In the genomic region with DNA sequence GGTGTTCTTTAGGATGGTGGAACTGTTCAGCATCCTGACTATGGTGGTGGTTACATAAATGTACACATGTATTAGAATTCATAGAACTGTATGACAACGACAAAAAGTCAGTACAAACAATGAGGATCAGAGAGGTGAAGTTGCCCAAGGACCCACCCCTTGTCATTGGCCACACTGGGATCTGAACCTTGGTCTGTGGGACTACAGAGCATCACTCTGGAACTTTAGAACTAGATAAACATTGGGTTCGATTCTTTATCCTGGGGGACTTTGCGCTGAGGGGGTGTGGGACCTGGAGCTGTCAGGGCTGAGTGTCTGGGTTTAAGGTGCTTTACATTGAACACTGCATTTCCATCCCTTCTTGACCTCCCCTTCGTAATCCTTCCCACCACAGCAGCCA, we compare ENCODE assay signal across 41 cellular contexts. TPM values are rescaled to one million over a fixed set of nuclear protein-coding genes. Genes with fewer than 3 reads are reported as not detected.
"Had no signal": no experiment of that assay in that cellular context is flagged by ENCODE, and none has a peak within 500 bp of the region (broad histone marks: within the 10 kb centered on the region; RNA-seq: fewer than 3 reads in every experiment).

No MANE protein-coding gene starts in this region.

- H3K4me3 Mint-ChIP-seq: activated B cell treated with CpG ODN at 0.5 μM for 24 hours; activated CD4-positive, alpha-beta memory T cell treated with anti-CD3 and anti-CD28 coated beads for 36 hours; activated CD4-positive, alpha-beta T cell treated with anti-CD3 and anti-CD28 coated beads, Interleukin-2, amount 10 ng/mL, durations not matched to agents 24 days and 14 days; activated CD8-positive, alpha-beta T cell treated with anti-CD3 and anti-CD28 coated beads for 36 hours; activated naive CD4-positive, alpha-beta T cell treated with anti-CD3 and anti-CD28 coated beads for 36 hours; activated naive CD8-positive, alpha-beta T cell treated with anti-CD3 and anti-CD28 coated beads for 36 hours; activated T-cell treated with anti-CD3 and anti-CD28 coated beads, Interleukin-2, amount 50 U/mL, for 4 hours; activated T-cell treated with anti-CD3 and anti-CD28 coated beads, Interleukin-2, amount 50 U/mL, for 72 hours; activated T-helper 1 cell treated with anti-CD3 and anti-CD28 coated beads, Interleukin-12 subunit alpha, Interleukin-12 subunit beta, Interleukin-2, Interleukin-4 antibody, amounts not matched to agents 30 ng/mL and 10 ng/mL and 1 ng/mL, durations not matched to agents 14 hours and 24 hours and 36 hours; activated T-helper 17 cell treated with anti-CD3 and anti-CD28 coated beads, Interleukin-2, amount 50 U/mL, for 72 hours; central memory CD8-positive, alpha-beta T cell; T-helper 1 cell treated with Interleukin-12 subunit alpha and Interleukin-12 subunit beta and Interleukin-4 antibody, amounts not matched to agents 30 μg/mL and 1 μg/mL, for 36 hours; T-helper 2 cell treated with Interferon-gamma antibody and Interleukin-4, amounts not matched to agents 5 μg/mL and 100 μg/mL, for 36 hours had no signal

- FAIRE-seq: TTC549 had no signal

- H3K36me3 ChIP-seq: brain microvascular endothelial cell, breast epithelium, cardiac muscle cell had no signal

- H3K4me1 Mint-ChIP-seq: activated B cell treated with CpG ODN at 0.5 μM for 24 hours; activated CD4-positive, alpha-beta T cell treated with anti-CD3 and anti-CD28 coated beads, Interleukin-2, amount 10 ng/mL, durations not matched to agents 24 days and 14 days; activated naive CD8-positive, alpha-beta T cell treated with anti-CD3 and anti-CD28 coated beads for 36 hours; activated T-helper 17 cell treated with anti-CD3 and anti-CD28 coated beads, Interleukin-2, amount 50 U/mL, for 72 hours; central memory CD8-positive, alpha-beta T cell had no signal

- H3K27ac Mint-ChIP-seq: activated B cell treated with CpG ODN at 0.5 μM for 24 hours; activated CD4-positive, alpha-beta memory T cell treated with anti-CD3 and anti-CD28 coated beads for 36 hours; activated CD4-positive, alpha-beta T cell treated with anti-CD3 and anti-CD28 coated beads, Interleukin-2, amount 10 ng/mL, durations not matched to agents 24 days and 14 days; activated CD8-positive, alpha-beta T cell treated with anti-CD3 and anti-CD28 coated beads for 36 hours; activated naive CD4-positive, alpha-beta T cell treated with anti-CD3 and anti-CD28 coated beads for 36 hours; activated naive CD4-positive, alpha-beta T cell treated with anti-CD3 and anti-CD28 coated beads, Interleukin-2, amount 50 U/mL, for 72 hours; activated naive CD8-positive, alpha-beta T cell treated with anti-CD3 and anti-CD28 coated beads for 36 hours; activated T-cell treated with anti-CD3 and anti-CD28 coated beads, Interleukin-2, amount 50 U/mL, for 72 hours; activated T-helper 1 cell treated with anti-CD3 and anti-CD28 coated beads, Interleukin-12 subunit alpha, Interleukin-12 subunit beta, Interleukin-2, Interleukin-4 antibody, amounts not matched to agents 30 ng/mL and 10 ng/mL and 1 ng/mL, durations not matched to agents 14 hours and 24 hours and 36 hours; activated T-helper 17 cell treated with anti-CD3 and anti-CD28 coated beads, Interleukin-2, amount 50 U/mL, for 72 hours; T-helper 1 cell treated with Interleukin-12 subunit alpha and Interleukin-12 subunit beta and Interleukin-4 antibody, amounts not matched to agents 30 μg/mL and 1 μg/mL, for 36 hours; T-helper 2 cell treated with Interferon-gamma antibody and Interleukin-4, amounts not matched to agents 5 μg/mL and 100 μg/mL, for 36 hours had no signal

- H3K27me3 ChIP-seq: adrenal gland, body of pancreas, brain microvascular endothelial cell, breast epithelium, cardiac muscle cell had no signal

- H3K27me3 Mint-ChIP-seq: activated B cell treated with CpG ODN at 0.5 μM for 24 hours; activated CD4-positive, alpha-beta memory T cell treated with anti-CD3 and anti-CD28 coated beads for 36 hours; activated CD4-positive, alpha-beta T cell treated with anti-CD3 and anti-CD28 coated beads, Interleukin-2, amount 10 ng/mL, durations not matched to agents 24 days and 14 days; activated CD8-positive, alpha-beta T cell treated with anti-CD3 and anti-CD28 coated beads for 36 hours; activated naive CD8-positive, alpha-beta T cell treated with anti-CD3 and anti-CD28 coated beads for 36 hours; activated T-helper 17 cell treated with anti-CD3 and anti-CD28 coated beads, Interleukin-2, amount 50 U/mL, for 72 hours; central memory CD8-positive, alpha-beta T cell had no signal

- H3K9me3 ChIP-seq: adrenal gland, body of pancreas, breast epithelium had no signal

- H3K4me3 ChIP-seq: adrenal gland, body of pancreas, breast epithelium, cardiac muscle cell had no signal

- DNase-seq: activated B cell treated with CpG ODN at 0.5 μM for 24 hours; activated CD4-positive, alpha-beta memory T cell treated with anti-CD3 and anti-CD28 coated beads for 36 hours; activated CD4-positive, alpha-beta T cell treated with anti-CD3 and anti-CD28 coated beads for 4 hours; activated CD4-positive, alpha-beta T cell treated with anti-CD3 and anti-CD28 coated beads, Interleukin-2, amount 10 ng/mL, durations not matched to agents 24 days and 14 days; activated CD4-positive, alpha-beta T cell treated with anti-CD3 and anti-CD28 coated beads, Interleukin-2, amount 50 U/mL, for 1 hour; activated CD4-positive, alpha-beta T cell treated with anti-CD3 and anti-CD28 coated beads, Interleukin-2, amount 50 U/mL, for 4 hours; activated CD4-positive, CD25-positive, alpha-beta regulatory T cell treated with anti-CD3 and anti-CD28 coated beads, Interleukin-2, amount 50 U/mL, for 72 hours; activated CD8-positive, alpha-beta memory T cell treated with anti-CD3 and anti-CD28 coated beads, Interleukin-2, amount 50 U/mL, for 4 hours; activated CD8-positive, alpha-beta T cell treated with anti-CD3 and anti-CD28 coated beads for 36 hours; activated effector memory CD4-positive, alpha-beta T cell treated with anti-CD3 and anti-CD28 coated beads, Interleukin-2, amount 50 U/mL, for 16 hours; activated gamma-delta T cell treated with Interleukin-2 at 50 U/mL for 16 hours; activated naive CD4-positive, alpha-beta T cell; activated naive CD4-positive, alpha-beta T cell treated with anti-CD3 and anti-CD28 coated beads for 36 hours; activated naive CD4-positive, alpha-beta T cell treated with anti-CD3 and anti-CD28 coated beads, Interleukin-2, amount 50 U/mL, for 16 hours; activated naive CD8-positive, alpha-beta T cell treated with anti-CD3 and anti-CD28 coated beads for 36 hours; activated T-cell treated with anti-CD3 and anti-CD28 coated beads for 4 hours; activated T-cell treated with anti-CD3 and anti-CD28 coated beads, Interleukin-2, amount 50 U/mL, for 1 hour; activated T-cell treated with anti-CD3 and anti-CD28 coated beads, Interleukin-2, amount 50 U/mL, for 4 hours; activated T-cell treated with anti-CD3 and anti-CD28 coated beads, Interleukin-2, amount 50 U/mL, for 72 hours; adrenal gland; amniotic stem cell; aorta; body of pancreas; brain microvascular endothelial cell; caudate nucleus; cerebellar nuclear complex; T-helper 1 cell; T-helper 2 cell; T-helper 9 cell had no signal

- H3K4me1 ChIP-seq: adrenal gland, body of pancreas, breast epithelium had no signal

- ATAC-seq: activated CD8-positive, alpha-beta T cell treated with anti-CD3 and anti-CD28 coated beads for 36 hours; activated naive CD4-positive, alpha-beta T cell treated with anti-CD3 and anti-CD28 coated beads, Interleukin-2, amount 50 U/mL, for 72 hours; activated T-cell treated with anti-CD3 and anti-CD28 coated beads, Interleukin-2, amount 50 U/mL, for 4 hours; activated T-cell treated with anti-CD3 and anti-CD28 coated beads, Interleukin-2, amount 50 U/mL, for 72 hours; activated T-helper 17 cell treated with anti-CD3 and anti-CD28 coated beads, Interleukin-2, amount 50 U/mL, for 72 hours; body of pancreas had no signal

- H3K27ac ChIP-seq: adrenal gland, body of pancreas, brain microvascular endothelial cell, breast epithelium, cardiac muscle cell, VCaP had no signal

RNA-seq across cellular contexts. Expression of gene ACCSL, which starts 34.9 kb away (rescaled TPM):
- total RNA-seq: activated B cell treated with CpG ODN at 0.5 μM for 24 hours; activated CD4-positive, alpha-beta memory T cell treated with anti-CD3 and anti-CD28 coated beads for 36 hours; activated CD4-positive, alpha-beta T cell treated with anti-CD3 and anti-CD28 coated beads, Interleukin-2, amount 10 ng/mL, durations not matched to agents 24 days and 14 days; activated CD8-positive, alpha-beta memory T cell treated with anti-CD3 and anti-CD28 coated beads for 36 hours; activated CD8-positive, alpha-beta T cell treated with anti-CD3 and anti-CD28 coated beads for 36 hours; activated naive CD4-positive, alpha-beta T cell treated with anti-CD3 and anti-CD28 coated beads for 36 hours; activated naive CD8-positive, alpha-beta T cell treated with anti-CD3 and anti-CD28 coated beads for 36 hours; activated T-cell treated with anti-CD3 and anti-CD28 coated beads, Interleukin-2, amount 50 U/mL, for 4 hours; activated T-helper 1 cell treated with anti-CD3 and anti-CD28 coated beads, Interleukin-12 subunit alpha, Interleukin-12 subunit beta, Interleukin-2, Interleukin-4 antibody, amounts not matched to agents 30 ng/mL and 10 ng/mL and 1 ng/mL, durations not matched to agents 14 hours and 24 hours and 36 hours; activated T-helper 17 cell treated with anti-CD3 and anti-CD28 coated beads, Interleukin-2, amount 50 U/mL, for 72 hours; adrenal gland; aorta; astrocyte; body of pancreas; breast epithelium; cardiac muscle cell had no signal
- polyA plus RNA-seq: adrenal gland, aorta, cardiac muscle cell had no signal
